1 cellular context compared by ENCODE assay signal in genomic region chr1:2539312-2539907, GRCh38.
TF ChIP-seq lines count a peak whose summit lies in the region.

No MANE protein-coding gene starts in this region.

TF ChIP-seq in endothelial cell of umbilical vein, 7 proteins besides CTCF, POLR2A, EP300 and RAD21:
- TF ChIP-seq EZH2 (IDR thresholded peaks at IDR 0.05; ENCODE audit: borderline replicate concordance, low read depth, low read length, severe bottlenecking) (no peak), JUN (IDR thresholded peaks at IDR 0.05; ENCODE audit: borderline replicate concordance, insufficient read depth, insufficient read length, low read depth) (no peak), FOS (IDR thresholded peaks at IDR 0.05; ENCODE audit: borderline replicate concordance, insufficient read depth, low read length) (no peak), MAX (IDR thresholded peaks at IDR 0.05; ENCODE audit: insufficient read depth, insufficient read length) (no peak), GATA2 (IDR thresholded peaks at IDR 0.05; ENCODE audit: insufficient read depth, insufficient read length, low read depth, low read length) (no peak), MYC (IDR thresholded peaks at IDR 0.05; ENCODE audit: low read depth, low read length) (no peak), POLR2AphosphoS5 (IDR thresholded peaks at IDR 0.05; ENCODE audit: insufficient read depth, low read depth, low read length) (no peak)
